Comparison of ENCODE assay signal across 10 cellular contexts in the genomic region with DNA sequence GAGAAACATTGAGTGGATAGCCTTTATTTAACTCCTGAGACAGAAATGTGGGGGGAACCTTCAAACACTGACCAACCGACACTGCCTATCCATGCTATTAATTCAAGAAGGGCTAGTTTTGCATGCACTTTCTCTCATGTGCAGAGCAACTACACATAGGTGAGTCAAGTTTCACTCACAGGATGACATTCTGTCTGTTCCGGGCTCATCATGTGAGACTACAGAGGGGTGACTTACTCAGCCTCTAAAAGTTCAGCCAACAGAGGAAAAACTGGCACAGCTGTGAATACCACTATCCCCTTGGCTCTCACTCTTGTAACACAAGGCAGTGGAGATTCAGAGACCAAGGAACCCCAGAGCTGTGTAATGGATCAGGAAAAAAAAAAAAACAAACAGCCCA. TPM values are rescaled to one million over a fixed set of nuclear protein-coding genes. Genes with fewer than 3 reads are reported as not detected.
A peak's percentile ranks its signal among the peaks of the same experiment; 100 is the strongest.
DNase-seq lines count a peak whose midpoint lies in the region; ATAC-seq and TF ChIP-seq lines count a peak whose summit lies in the region.
"Had no signal": no experiment of that assay in that cellular context is flagged by ENCODE, and none has a peak within 500 bp of the region (broad histone marks: within the 10 kb centered on the region; RNA-seq: fewer than 3 reads in every experiment).

No MANE protein-coding gene starts in this region.

- DNase-seq in ACHN (peak; percentile 71), HS-5 (ENCODE audit: low read depth) (peak; percentile 67), epithelial cell of proximal tubule (ENCODE audit: low read depth) (peak; percentile 84), head of caudate nucleus (no peak), HuH-7.5 (ENCODE audit: low spot score) (no peak), LoVo (ENCODE audit: low spot score) (no peak)
- DNase-seq in naive thymus-derived CD4-positive, alpha-beta T cell: no peak
- DNase-seq: occipital lobe, T-helper 2 cell had no signal

- intact Hi-C loops in head of caudate nucleus (cut with DNase I): no loop called here
- intact Hi-C loops in naive thymus-derived CD4-positive, alpha-beta T cell (cut with micrococcal nuclease): no loop called here

- no peak overlapping the region for H3K27ac ChIP-seq in naive thymus-derived CD4-positive, alpha-beta T cell (ENCODE audit: low read depth, low read length)

- no peak overlapping the region for H3K4me3 Mint-ChIP-seq in naive thymus-derived CD4-positive, alpha-beta T cell

- H3K4me1 Mint-ChIP-seq in naive thymus-derived CD4-positive, alpha-beta T cell: peaks cover 0 to 5% (median 0%) of the 10 kb centered on the region in 7 donors

- no peaks in the 10 kb centered on the region for H3K4me1 ChIP-seq in naive thymus-derived CD4-positive, alpha-beta T cell (ENCODE audit: control insufficient read depth in 2 of 2, insufficient read depth in 2 of 2, low read length in 2 of 2)

- H3K36me3 Mint-ChIP-seq in naive thymus-derived CD4-positive, alpha-beta T cell: no peaks in the 10 kb centered on the region

- H3K9me3 ChIP-seq in naive thymus-derived CD4-positive, alpha-beta T cell (ENCODE audit: control insufficient read depth in 2 of 3, low read length in 3 of 3): no peaks in the 10 kb centered on the region

- H3K27me3 ChIP-seq in naive thymus-derived CD4-positive, alpha-beta T cell (ENCODE audit: control insufficient read depth in 2 of 2, insufficient read depth in 2 of 2, low read length in 2 of 2): no peaks in the 10 kb centered on the region

- H3K9me3 Mint-ChIP-seq in naive thymus-derived CD4-positive, alpha-beta T cell: no peaks in the 10 kb centered on the region

- no peak overlapping the region for H3K4me3 ChIP-seq in epithelial cell of proximal tubule (ENCODE audit: low read depth, low read length)
- no peak overlapping the region for H3K4me3 ChIP-seq in naive thymus-derived CD4-positive, alpha-beta T cell (ENCODE audit: low read length)

- ATAC-seq in GM21423 (IDR thresholded peaks at IDR 0.05; ENCODE audit: unreplicated experiment): peak; percentile 75
- no peak for ATAC-seq in naive thymus-derived CD4-positive, alpha-beta T cell

- no peaks in the 10 kb centered on the region for H3K36me3 ChIP-seq in naive thymus-derived CD4-positive, alpha-beta T cell (ENCODE audit: control insufficient read depth in 2 of 3, insufficient read depth in 3 of 3, low read length in 3 of 3)

- CTCF ChIA-PET in naive thymus-derived CD4-positive, alpha-beta T cell (lab: Charles Lee): no interaction called here

- TF ChIP-seq CTCF in epithelial cell of proximal tubule (conservative IDR thresholded peaks at IDR 0.05; ENCODE audit: low read depth, low read length): no peak

- H3K27me3 Mint-ChIP-seq in naive thymus-derived CD4-positive, alpha-beta T cell: peaks cover 15 to 30% (median 23%) of the 10 kb centered on the region in 5 donors

- POLR2A ChIA-PET in naive thymus-derived CD4-positive, alpha-beta T cell (lab: Charles Lee): no interaction called here

- no peak overlapping the region for H3K27ac Mint-ChIP-seq in naive thymus-derived CD4-positive, alpha-beta T cell

- in situ Hi-C loops in ACHN (cut with HindIII; ENCODE audit: low pct_ligation_motif_present, low pct_unique_long_range_greater_than_20kb, low sequenced_read_pairs): no loop called here

RNA-seq across cellular contexts. Expression of a gene that starts 13.3 kb away (rescaled TPM):
- total RNA-seq in epithelial cell of proximal tubule: 2.2 and 2.5 TPM in 2 replicates
- not detected for total RNA-seq in naive thymus-derived CD4-positive, alpha-beta T cell
- polyA plus RNA-seq in naive thymus-derived CD4-positive, alpha-beta T cell: not detected

RNA-seq across cellular contexts. Expression of a gene that starts 52.9 kb away (rescaled TPM):
- total RNA-seq in epithelial cell of proximal tubule: 45.4 and 62.6 TPM in 2 replicates
- 10 to 100 TPM; 23.5 to 29.7 (median 23.7) TPM for total RNA-seq in naive thymus-derived CD4-positive, alpha-beta T cell
- polyA plus RNA-seq in naive thymus-derived CD4-positive, alpha-beta T cell: 10 to 100 TPM; 28.0 to 34.0 TPM

Comparison
In these comparisons a context has a peak if more than half of its experiments do, and no peak if none do; other contexts are left out.
1. DNase-seq: peak in ACHN (single experiment), HS-5 (single experiment) and epithelial cell of proximal tubule (single experiment); none in head of caudate nucleus (0 of 42), naive thymus-derived CD4-positive, alpha-beta T cell (0 of 9), HuH-7.5 (single experiment) and LoVo (single experiment).